ENCODE assay signal across 23 cellular contexts in the genomic region with DNA sequence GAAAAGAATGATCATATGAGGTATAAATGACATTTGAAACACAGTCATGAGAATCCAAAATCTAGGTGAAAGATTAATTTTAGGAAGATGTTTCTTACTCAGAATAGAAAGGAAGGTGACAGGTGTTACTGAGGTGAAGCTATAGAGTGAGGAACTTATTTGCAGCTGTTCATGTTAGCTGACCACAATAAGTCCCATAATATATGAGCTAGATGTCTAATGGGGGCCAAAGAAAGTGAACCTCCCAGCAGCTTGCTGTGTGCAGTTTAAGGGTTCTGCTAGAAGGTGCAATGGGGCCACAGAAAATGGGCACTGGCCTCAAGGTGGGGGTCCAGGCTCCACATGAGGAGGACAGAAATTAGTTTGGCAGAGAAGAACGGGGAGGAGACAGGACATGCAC.
DNase-seq lines count a peak whose midpoint lies in the region; ATAC-seq and TF ChIP-seq lines count a peak whose summit lies in the region.
"Had no signal": no experiment of that assay in that cellular context is flagged by ENCODE, and none has a peak within 500 bp of the region (broad histone marks: within the 10 kb centered on the region; RNA-seq: fewer than 3 reads in every experiment).

No MANE protein-coding gene starts in this region.

- H3K36me3 ChIP-seq in MM.1S (replicated peaks; ENCODE audit: insufficient read depth, low read length) (no peaks in the 10 kb centered on the region), mucosa of descending colon (ENCODE audit: low read depth) (no peaks in the 10 kb centered on the region), thyroid gland (no peaks in the 10 kb centered on the region)
- H3K36me3 ChIP-seq: BE2C; BLaER1 treated with 17β-estradiol and CSF1 and Interleukin-3, amounts not matched to agents 10 nM and 100 nM had no signal

- no peaks in the 10 kb centered on the region for H3K27me3 Mint-ChIP-seq in glutamatergic neuron (ENCODE audit: unreplicated experiment)
- no peaks in the 10 kb centered on the region for H3K27me3 Mint-ChIP-seq in stimulated activated memory B cell treated with anti-CD40 and anti-IgM and Interleukin-4, amounts not matched to agents 10 μg/mL and 1 μg/mL and 100 μg/mL, for 72 hours
- H3K27me3 Mint-ChIP-seq: CD4-positive, alpha-beta T cell; CD8-positive, alpha-beta memory T cell had no signal

- TF ChIP-seq POLR2A in thyroid gland (IDR thresholded peaks at IDR 0.05) = no peak

- H3K4me3 ChIP-seq in MM.1S (ENCODE audit: low read length) (no peak overlapping the region), mucosa of descending colon (no peak overlapping the region), thyroid gland (replicated peaks in 1 of 3) (no peak overlapping the region)
- H3K4me3 ChIP-seq: A549; BLaER1 treated with 17β-estradiol and CSF1 and Interleukin-3, amounts not matched to agents 10 nM and 100 nM; GM23248 had no signal

- H3K36me3 Mint-ChIP-seq in glutamatergic neuron (ENCODE audit: unreplicated experiment) = no peaks in the 10 kb centered on the region
- H3K36me3 Mint-ChIP-seq in stimulated activated memory B cell treated with anti-CD40 and anti-IgM and Interleukin-4, amounts not matched to agents 10 μg/mL and 1 μg/mL and 100 μg/mL, for 72 hours = no peaks in the 10 kb centered on the region
- H3K36me3 Mint-ChIP-seq: CD14-positive monocyte; CD8-positive, alpha-beta memory T cell had no signal

- no peaks in the 10 kb centered on the region for H3K4me1 ChIP-seq in MM.1S (ENCODE audit: low read length)
- no peaks in the 10 kb centered on the region for H3K4me1 ChIP-seq in mucosa of descending colon (ENCODE audit: low read depth)
- no peaks in the 10 kb centered on the region for H3K4me1 ChIP-seq in thyroid gland
- H3K4me1 ChIP-seq: A549 had no signal

- no peak overlapping the region for H3K9ac ChIP-seq in MM.1S (ENCODE audit: low read length)
- H3K9ac ChIP-seq: BLaER1 treated with 17β-estradiol and CSF1 and Interleukin-3, amounts not matched to agents 10 nM and 100 nM; GM23248 had no signal

- no peak overlapping the region for H3K4me3 Mint-ChIP-seq in glutamatergic neuron (ENCODE audit: unreplicated experiment)
- H3K4me3 Mint-ChIP-seq in stimulated activated memory B cell treated with anti-CD40 and anti-IgM and Interleukin-4, amounts not matched to agents 10 μg/mL and 1 μg/mL and 100 μg/mL, for 72 hours = no peak overlapping the region
- H3K4me3 Mint-ChIP-seq: CD14-positive monocyte; CD4-positive, alpha-beta T cell; CD8-positive, alpha-beta memory T cell had no signal

- peaks cover 4% of the 10 kb centered on the region for H3K4me1 Mint-ChIP-seq in glutamatergic neuron (ENCODE audit: low read depth, unreplicated experiment)
- H3K4me1 Mint-ChIP-seq in stimulated activated memory B cell treated with anti-CD40 and anti-IgM and Interleukin-4, amounts not matched to agents 10 μg/mL and 1 μg/mL and 100 μg/mL, for 72 hours = no peaks in the 10 kb centered on the region
- H3K4me1 Mint-ChIP-seq: CD14-positive monocyte; CD8-positive, alpha-beta memory T cell had no signal

- H2AFZ ChIP-seq in MM.1S (ENCODE audit: low read length) = no peak overlapping the region
- H2AFZ ChIP-seq: GM23248 had no signal

- intact Hi-C loops in mucosa of descending colon (cut with DNase I, micrococcal nuclease) (no loop called here), thyroid gland (cut with DNase I) (no loop called here)

- H3K9me3 Mint-ChIP-seq in glutamatergic neuron (ENCODE audit: unreplicated experiment) = no peaks in the 10 kb centered on the region
- peaks cover 14% of the 10 kb centered on the region for H3K9me3 Mint-ChIP-seq in stimulated activated memory B cell treated with anti-CD40 and anti-IgM and Interleukin-4, amounts not matched to agents 10 μg/mL and 1 μg/mL and 100 μg/mL, for 72 hours

- DNase-seq in MM.1S (peak; percentile 34), RPMI8226 (peak; percentile 27), glutamatergic neuron (no peak), mucosa of descending colon (no peak), T-helper 1 cell (no peak), thyroid gland (no peak)
- DNase-seq: 8988T; ACHN; AML-193; BE2C; CD4-positive, alpha-beta T cell; CD8-positive, alpha-beta memory T cell; DMS 273 treated with DMSO at 0.1 percent for 48 hours; DMS79; EL; GDM1; GM23248; H7; HCEC 1CT had no signal

- H3K9me2 ChIP-seq in MM.1S (replicated peaks; ENCODE audit: insufficient read depth, low read length) = no peaks in the 10 kb centered on the region

- no peak for TF ChIP-seq CTCF in MM.1S (IDR thresholded peaks at IDR 0.05; ENCODE audit: low read length)
- no peak for TF ChIP-seq CTCF in glutamatergic neuron (IDR thresholded peaks at IDR 0.05; ENCODE audit: partially characterized antibody, unreplicated experiment)
- no peak for TF ChIP-seq CTCF in mucosa of descending colon (IDR thresholded peaks at IDR 0.05)
- TF ChIP-seq CTCF in thyroid gland (IDR thresholded peaks at IDR 0.05) = no peak

- no peaks in the 10 kb centered on the region for H3F3A ChIP-seq in MM.1S (ENCODE audit: insufficient read depth, low read length)

- H3K9me3 ChIP-seq in MM.1S (replicated peaks; ENCODE audit: insufficient read depth, low read length) = no peaks in the 10 kb centered on the region
- peaks cover 7% of the 10 kb centered on the region for H3K9me3 ChIP-seq in mucosa of descending colon
- H3K9me3 ChIP-seq in thyroid gland = no peaks in the 10 kb centered on the region
- H3K9me3 ChIP-seq: A549; BE2C; BLaER1 treated with 17β-estradiol and CSF1 and Interleukin-3, amounts not matched to agents 10 nM and 100 nM had no signal

- ATAC-seq in stimulated activated memory B cell treated with anti-CD40 and anti-IgM and Interleukin-4, amounts not matched to agents 10 μg/mL and 1 μg/mL and 100 μg/mL, for 72 hours = peak; percentile 20
- no peak for ATAC-seq in mucosa of descending colon
- ATAC-seq: A549 had no signal

- H4K20me1 ChIP-seq in MM.1S (ENCODE audit: insufficient read depth, low read length) = no peaks in the 10 kb centered on the region
- H4K20me1 ChIP-seq: BLaER1 treated with 17β-estradiol and CSF1 and Interleukin-3, amounts not matched to agents 10 nM and 100 nM had no signal

- 77 to 92% methylated on average over 1 of the region's 1 CpG for WGBS in thyroid gland, 2 donors

- no peak overlapping the region; the same call in 1 of the 2 replicates for H3K27ac ChIP-seq in MM.1S (ENCODE audit: low read length)
- H3K27ac ChIP-seq in thyroid gland = no peak overlapping the region
- H3K27ac ChIP-seq: A549; BLaER1 treated with 17β-estradiol and CSF1 and Interleukin-3, amounts not matched to agents 10 nM and 100 nM; GM23248 had no signal

- H3K27me3 ChIP-seq in MM.1S (replicated peaks; ENCODE audit: insufficient read depth, low read length) (no peaks in the 10 kb centered on the region), thyroid gland (no peaks in the 10 kb centered on the region)
- H3K27me3 ChIP-seq: BE2C; BLaER1 treated with 17β-estradiol and CSF1 and Interleukin-3, amounts not matched to agents 10 nM and 100 nM had no signal

- no peaks in the 10 kb centered on the region for H3K79me2 ChIP-seq in MM.1S (ENCODE audit: low read length)

- peak overlapping the region; percentile 10 for H3K27ac Mint-ChIP-seq in glutamatergic neuron (ENCODE audit: unreplicated experiment)
- H3K27ac Mint-ChIP-seq in stimulated activated memory B cell treated with anti-CD40 and anti-IgM and Interleukin-4, amounts not matched to agents 10 μg/mL and 1 μg/mL and 100 μg/mL, for 72 hours = no peak overlapping the region
- H3K27ac Mint-ChIP-seq: CD4-positive, alpha-beta T cell had no signal

- H3K4me2 ChIP-seq in MM.1S (ENCODE audit: low read depth, low read length) = 0 out of 2 replicates have a peak overlapping the region, but pooled peaks have one; percentile 12
- H3K4me2 ChIP-seq: A549; BLaER1 treated with 17β-estradiol and CSF1 and Interleukin-3, amounts not matched to agents 10 nM and 100 nM had no signal

Comparison
In these comparisons a context has a peak if more than half of its experiments do, and no peak if none do; other contexts are left out.
1. DNase-seq: peak in MM.1S (single experiment) and RPMI8226 (single experiment); none in glutamatergic neuron (single experiment), mucosa of descending colon (0 of 3), T-helper 1 cell (0 of 5) and thyroid gland (0 of 2).